In genomic region chr6:13474360-13474759, GRCh38 we compare ENCODE assay signal across 1 cellular context.
A peak's percentile ranks its signal among the peaks of the same experiment; 100 is the strongest.
TF ChIP-seq lines count a peak whose summit lies in the region.

No MANE protein-coding gene starts in this region.

TF ChIP-seq in K562, 482 proteins besides CTCF, POLR2A, EP300 and RAD21:
- TF ChIP-seq E2F1 (CRISPR knock-in tag; IDR thresholded peaks at IDR 0.05) (no peak), AFF4 (CRISPR knock-in tag; IDR thresholded peaks at IDR 0.05) (0 out of 2 replicates have a peak, but pooled peaks have one; percentile 50), BCOR (IDR thresholded peaks at IDR 0.05) (no peak), WHSC1 (IDR thresholded peaks at IDR 0.05; ENCODE audit: low read length) (no peak), SMARCA5 (IDR thresholded peaks at IDR 0.05) (no peak), DPF2 (IDR thresholded peaks at IDR 0.05) (no peak), NCOA2 (IDR thresholded peaks at IDR 0.05; ENCODE audit: partially characterized antibody in 2 of 2) (no peak), GABPB1 (CRISPR knock-in tag; IDR thresholded peaks at IDR 0.05) (0 out of 2 replicates have a peak, but pooled peaks have one; percentile 23), TEAD4 (IDR thresholded peaks at IDR 0.05; ENCODE audit: low read length) (no peak), TEAD4 (CRISPR knock-in tag; IDR thresholded peaks at IDR 0.05; ENCODE audit: borderline replicate concordance) (no peak), HMG20A (CRISPR knock-in tag; conservative IDR thresholded peaks at IDR 0.05) (no peak), ZNF436 (CRISPR knock-in tag; IDR thresholded peaks at IDR 0.05) (no peak)
- TF ChIP-seq, protein P1, sequence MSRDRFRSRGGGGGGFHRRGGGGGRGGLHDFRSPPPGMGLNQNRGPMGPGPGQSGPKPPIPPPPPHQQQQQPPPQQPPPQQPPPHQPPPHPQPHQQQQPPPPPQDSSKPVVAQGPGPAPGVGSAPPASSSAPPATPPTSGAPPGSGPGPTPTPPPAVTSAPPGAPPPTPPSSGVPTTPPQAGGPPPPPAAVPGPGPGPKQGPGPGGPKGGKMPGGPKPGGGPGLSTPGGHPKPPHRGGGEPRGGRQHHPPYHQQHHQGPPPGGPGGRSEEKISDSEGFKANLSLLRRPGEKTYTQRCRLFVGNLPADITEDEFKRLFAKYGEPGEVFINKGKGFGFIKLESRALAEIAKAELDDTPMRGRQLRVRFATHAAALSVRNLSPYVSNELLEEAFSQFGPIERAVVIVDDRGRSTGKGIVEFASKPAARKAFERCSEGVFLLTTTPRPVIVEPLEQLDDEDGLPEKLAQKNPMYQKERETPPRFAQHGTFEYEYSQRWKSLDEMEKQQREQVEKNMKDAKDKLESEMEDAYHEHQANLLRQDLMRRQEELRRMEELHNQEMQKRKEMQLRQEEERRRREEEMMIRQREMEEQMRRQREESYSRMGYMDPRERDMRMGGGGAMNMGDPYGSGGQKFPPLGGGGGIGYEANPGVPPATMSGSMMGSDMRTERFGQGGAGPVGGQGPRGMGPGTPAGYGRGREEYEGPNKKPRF (IDR thresholded peaks at IDR 0.05; ENCODE audit: low read depth, low read length): no peak
